In the genomic region with DNA sequence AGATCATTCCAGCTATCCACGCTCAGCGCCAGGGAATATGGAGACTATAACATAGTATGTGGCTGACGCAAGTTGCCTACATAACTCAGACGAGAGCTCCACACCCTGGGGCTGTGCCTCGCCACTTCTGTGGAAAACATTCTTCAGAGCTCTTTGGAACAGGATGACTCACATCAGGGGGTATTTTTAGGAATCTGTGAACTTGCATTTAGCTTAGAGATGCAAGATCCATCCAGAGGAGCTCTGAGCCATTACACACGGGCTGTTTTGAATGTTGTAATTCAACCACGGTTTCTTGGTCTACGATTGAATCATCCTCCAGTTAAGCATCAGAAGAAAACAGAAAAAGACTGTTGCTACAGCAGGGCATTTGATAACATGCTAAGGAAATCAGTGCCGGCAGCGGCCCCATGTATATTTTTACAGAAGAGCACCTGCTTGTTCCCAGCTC, we compare ENCODE assay signal across 8 cellular contexts.
DNase-seq lines count a peak whose midpoint lies in the region; ATAC-seq, FAIRE-seq and TF ChIP-seq lines count a peak whose summit lies in the region.

No MANE protein-coding gene starts in this region.

- H3K27ac Mint-ChIP-seq in astrocyte (ENCODE audit: unreplicated experiment) = peak overlapping the region; percentile 97
- H3K27ac Mint-ChIP-seq in stimulated activated effector memory CD8-positive, alpha-beta T cell treated with anti-CD3 and anti-CD28 coated beads, Interleukin-12 subunit alpha, Interleukin-12 subunit beta, amount 100 ng/mL, for 72 hours = peak overlapping the region; percentile 11

- H3K9me3 ChIP-seq in astrocyte (ENCODE audit: insufficient read depth, low read depth, low read length) (no peaks in the 10 kb centered on the region), BE2C (no peaks in the 10 kb centered on the region)

- H3K4me3 Mint-ChIP-seq in astrocyte (ENCODE audit: unreplicated experiment) = no peak overlapping the region
- H3K4me3 Mint-ChIP-seq in stimulated activated effector memory CD8-positive, alpha-beta T cell treated with anti-CD3 and anti-CD28 coated beads, Interleukin-12 subunit alpha, Interleukin-12 subunit beta, amount 100 ng/mL, for 72 hours = no peak overlapping the region

- H3K4me2 ChIP-seq in astrocyte (ENCODE audit: low read length) = peak overlapping the region; percentile 62

- peak overlapping the region; percentile 84 for H3K27ac ChIP-seq in astrocyte (ENCODE audit: low read depth, low read length)

- H3K9ac ChIP-seq in astrocyte (ENCODE audit: low read length) = peak overlapping the region; percentile 72

- H3K27me3 Mint-ChIP-seq in astrocyte (ENCODE audit: low read depth, unreplicated experiment) = no peaks in the 10 kb centered on the region

- peak; percentile 93 for ATAC-seq in stimulated activated effector memory CD8-positive, alpha-beta T cell treated with anti-CD3 and anti-CD28 coated beads, Interleukin-12 subunit alpha, Interleukin-12 subunit beta, amount 100 ng/mL, for 72 hours
- ATAC-seq in GM18867 (IDR thresholded peaks at IDR 0.05; ENCODE audit: unreplicated experiment) (no peak), GM19452 (IDR thresholded peaks at IDR 0.05; ENCODE audit: unreplicated experiment) (no peak)

- no peaks in the 10 kb centered on the region for H3K36me3 ChIP-seq in astrocyte (ENCODE audit: insufficient read depth, low read length)
- no peaks in the 10 kb centered on the region for H3K36me3 ChIP-seq in BE2C

- peak; percentile 99 for FAIRE-seq in astrocyte (lab: Jason Lieb, UNC)

- no peak overlapping the region for H3K4me3 ChIP-seq in astrocyte (ENCODE audit: insufficient read depth, low read depth, low read length)
- no peak overlapping the region for H3K4me3 ChIP-seq in BE2C (ENCODE audit: low read depth, low read length)

- TF ChIP-seq CTCF in astrocyte (IDR thresholded peaks at IDR 0.05; ENCODE audit: insufficient read depth, low read depth, low read length) (peak; percentile 19), BE2C (IDR thresholded peaks at IDR 0.05; ENCODE audit: low read depth, low read length) (no peak)

- peaks cover 30% of the 10 kb centered on the region for H3K4me1 Mint-ChIP-seq in astrocyte (ENCODE audit: low read depth, unreplicated experiment)
- H3K4me1 Mint-ChIP-seq in stimulated activated effector memory CD8-positive, alpha-beta T cell treated with anti-CD3 and anti-CD28 coated beads, Interleukin-12 subunit alpha, Interleukin-12 subunit beta, amount 100 ng/mL, for 72 hours = peaks cover 18% of the 10 kb centered on the region

- H3K9me3 Mint-ChIP-seq in astrocyte (ENCODE audit: unreplicated experiment) = no peaks in the 10 kb centered on the region
- H3K9me3 Mint-ChIP-seq in stimulated activated effector memory CD8-positive, alpha-beta T cell treated with anti-CD3 and anti-CD28 coated beads, Interleukin-12 subunit alpha, Interleukin-12 subunit beta, amount 100 ng/mL, for 72 hours = no peaks in the 10 kb centered on the region

- peak overlapping the region; percentile 19 for H2AFZ ChIP-seq in astrocyte (ENCODE audit: low read depth, low read length)

- no peaks in the 10 kb centered on the region for H3K79me2 ChIP-seq in astrocyte (ENCODE audit: insufficient read depth, low read length)

- peaks cover 15% of the 10 kb centered on the region for H3K4me1 ChIP-seq in astrocyte (ENCODE audit: insufficient read depth, low read length)
- no peaks in the 10 kb centered on the region for H3K4me1 ChIP-seq in BE2C

- no peaks in the 10 kb centered on the region for H4K20me1 ChIP-seq in astrocyte (ENCODE audit: insufficient read depth, low read length)

- peak; percentile 49 for DNase-seq in activated naive CD4-positive, alpha-beta T cell treated with Interleukin-2 at 50 U/mL for 16 hours
- no peak for DNase-seq in activated naive CD4-positive, alpha-beta T cell (lab: John Stamatoyannopoulos, UW)
- DNase-seq in astrocyte (ENCODE audit: low read depth) = peak; percentile 100
- peak; percentile 89 for DNase-seq in kidney glomerular epithelial cell (lab: John Stamatoyannopoulos, UW)
- no peak for DNase-seq in stimulated activated effector memory CD8-positive, alpha-beta T cell treated with anti-CD3 and anti-CD28 coated beads, Interleukin-12 subunit alpha, Interleukin-12 subunit beta, amount 100 ng/mL, for 72 hours (ENCODE audit: low spot score in 2 of 2)
- no peak for DNase-seq in BE2C

- H3K27me3 ChIP-seq in astrocyte (ENCODE audit: insufficient read depth, low read length) = no peaks in the 10 kb centered on the region
- H3K27me3 ChIP-seq in BE2C = no peaks in the 10 kb centered on the region

- no peaks in the 10 kb centered on the region for H3K36me3 Mint-ChIP-seq in astrocyte (ENCODE audit: low read depth, unreplicated experiment)
- no peaks in the 10 kb centered on the region for H3K36me3 Mint-ChIP-seq in stimulated activated effector memory CD8-positive, alpha-beta T cell treated with anti-CD3 and anti-CD28 coated beads, Interleukin-12 subunit alpha, Interleukin-12 subunit beta, amount 100 ng/mL, for 72 hours

Comparison
In these comparisons a context has a peak if more than half of its experiments do, and no peak if none do; other contexts are left out.
1. DNase-seq: peak in activated naive CD4-positive, alpha-beta T cell treated with Interleukin-2 at 50 U/mL for 16 hours (single experiment), astrocyte (single experiment) and kidney glomerular epithelial cell (single experiment); none in activated naive CD4-positive, alpha-beta T cell (0 of 4), stimulated activated effector memory CD8-positive, alpha-beta T cell treated with anti-CD3 and anti-CD28 coated beads, Interleukin-12 subunit alpha, Interleukin-12 subunit beta, amount 100 ng/mL, for 72 hours (0 of 2) and BE2C (single experiment).